ENCODE assay signal across 15 cellular contexts in genomic region chr4:118869808-118870342, GRCh38. TPM values are rescaled to one million over a fixed set of nuclear protein-coding genes. Genes with fewer than 3 reads are reported as not detected.
DNase-seq lines count a peak whose midpoint lies in the region; ATAC-seq and TF ChIP-seq lines count a peak whose summit lies in the region.
"Had no signal": no experiment of that assay in that cellular context is flagged by ENCODE, and none has a peak within 500 bp of the region (broad histone marks: within the 10 kb centered on the region; RNA-seq: fewer than 3 reads in every experiment).

No MANE protein-coding gene starts in this region.

- no peaks in the 10 kb centered on the region for H3K36me3 ChIP-seq in GM23338 (ENCODE audit: insufficient read depth)
- H3K36me3 ChIP-seq in osteoblast (ENCODE audit: insufficient read depth, low read length) = no peaks in the 10 kb centered on the region
- H3K36me3 ChIP-seq: lower lobe of right lung, stomach had no signal

- H3K9me3 Mint-ChIP-seq in GM23338 (no peaks in the 10 kb centered on the region), Calu3 (ENCODE audit: low read depth, unreplicated experiment) (no peaks in the 10 kb centered on the region)
- H3K9me3 Mint-ChIP-seq: T-cell had no signal

- no peaks in the 10 kb centered on the region for H4K20me1 ChIP-seq in GM23338 (replicated peaks; ENCODE audit: insufficient read depth)
- H4K20me1 ChIP-seq in osteoblast (ENCODE audit: insufficient read depth, low read length) = no peaks in the 10 kb centered on the region

- H3K9me3 ChIP-seq in osteoblast (ENCODE audit: low read depth, low read length) = no peaks in the 10 kb centered on the region
- H3K9me3 ChIP-seq: lower lobe of right lung, stomach had no signal

- no peak for TF ChIP-seq CTCF in GM23338 (conservative IDR thresholded peaks at IDR 0.05; ENCODE audit: low read depth in 2 of 2)
- TF ChIP-seq CTCF in osteoblast (IDR thresholded peaks at IDR 0.05; ENCODE audit: extremely low read depth, low read depth, low read length) = no peak
- no peak for TF ChIP-seq CTCF in Calu3 (IDR thresholded peaks at IDR 0.05; ENCODE audit: unreplicated experiment)

- H3K4me3 ChIP-seq in GM23338 = no peak overlapping the region
- no peak overlapping the region for H3K4me3 ChIP-seq in osteoblast (ENCODE audit: insufficient read depth, low read length)
- H3K4me3 ChIP-seq: lower lobe of right lung, stomach had no signal

- H3K79me2 ChIP-seq in GM23338 (replicated peaks; ENCODE audit: insufficient read depth) (no peaks in the 10 kb centered on the region), osteoblast (ENCODE audit: insufficient read depth, low read length) (no peaks in the 10 kb centered on the region)

- no peaks in the 10 kb centered on the region for H3K36me3 Mint-ChIP-seq in GM23338 (ENCODE audit: low read depth)
- H3K36me3 Mint-ChIP-seq in Calu3 (ENCODE audit: insufficient read depth, unreplicated experiment) = no peaks in the 10 kb centered on the region

- BruUV-seq in Calu3 (replicated peaks; lab: Mats Ljungman, UMichigan) = no TSS peak

- H3K27ac ChIP-seq in GM23338 (ENCODE audit: low read depth) (peak overlapping the region; percentile 51; the same call in 1 of the 2 replicates), osteoblast (ENCODE audit: low read depth, low read length) (no peak overlapping the region)
- H3K27ac ChIP-seq: lower lobe of right lung, stomach had no signal

- H3K27me3 ChIP-seq in GM23338 (ENCODE audit: insufficient read depth) (no peaks in the 10 kb centered on the region), osteoblast (ENCODE audit: insufficient read depth, low read length) (no peaks in the 10 kb centered on the region)
- H3K27me3 ChIP-seq: stomach had no signal

- H3K27ac Mint-ChIP-seq in GM23338 (no peak overlapping the region; the same call in 1 of the 2 replicates), Calu3 (ENCODE audit: unreplicated experiment) (no peak overlapping the region)
- H3K27ac Mint-ChIP-seq: T-cell had no signal

- no peaks in the 10 kb centered on the region for H3K9me2 ChIP-seq in GM23338 (ENCODE audit: insufficient read depth)

- peak; percentile 30 for ATAC-seq in GM23338
- ATAC-seq in SK-N-SH treated with all-trans-retinoic acid at 6 μM for 48 hours = peak; percentile 59
- ATAC-seq in GM18909 (IDR thresholded peaks at IDR 0.05; ENCODE audit: poor library complexity, unreplicated experiment) = no peak
- ATAC-seq in GM19452 (IDR thresholded peaks at IDR 0.05; ENCODE audit: unreplicated experiment) = no peak
- ATAC-seq: lower lobe of right lung, T-cell had no signal

- H3K4me2 ChIP-seq in GM23338 (no peak overlapping the region), osteoblast (ENCODE audit: insufficient read depth, low read length) (no peak overlapping the region)

- H3K4me1 Mint-ChIP-seq in GM23338 = peaks cover 14% of the 10 kb centered on the region
- H3K4me1 Mint-ChIP-seq in Calu3 (ENCODE audit: low read depth, unreplicated experiment) = no peaks in the 10 kb centered on the region
- H3K4me1 Mint-ChIP-seq: T-cell had no signal

- CTCF ChIA-PET in Calu3 (lab: Charles Lee) = no interaction called here

- H2AFZ ChIP-seq in GM23338 (no peak overlapping the region), osteoblast (ENCODE audit: low read length) (peak overlapping the region; percentile 54)

- H3F3A ChIP-seq in GM23338 (replicated peaks; ENCODE audit: low read depth) = no peaks in the 10 kb centered on the region

- no peaks in the 10 kb centered on the region for H3K27me3 Mint-ChIP-seq in GM23338 (ENCODE audit: insufficient read depth, low read depth, poor library complexity)
- H3K27me3 Mint-ChIP-seq in Calu3 (ENCODE audit: unreplicated experiment) = no peaks in the 10 kb centered on the region

- H3K4me1 ChIP-seq in GM23338 (ENCODE audit: insufficient read depth) (peaks cover 30% of the 10 kb centered on the region), osteoblast (ENCODE audit: insufficient read depth, low read length) (peaks cover 9% of the 10 kb centered on the region)
- H3K4me1 ChIP-seq: lower lobe of right lung had no signal

- DNase-seq in GM23338 (ENCODE audit: low spot score) = peak; percentile 17
- DNase-seq in fibroblast of peridontal ligament (ENCODE audit: extremely low read depth) = peak; percentile 50
- DNase-seq in osteoblast (ENCODE audit: insufficient read length, low spot score, missing footprints) = peak; percentile 61
- DNase-seq in Calu3 = no peak
- no peak for DNase-seq in NCI-H446 treated with DMSO at 0.1 percent for 48 hours (lab: John Stamatoyannopoulos, UW)
- DNase-seq: activated naive CD4-positive, alpha-beta T cell treated with Interleukin-2 at 50 U/mL for 16 hours; lower lobe of right lung; NCI-H1930; posterior cingulate gyrus; stimulated activated CD4-positive, alpha-beta T cell treated with anti-CD3 and anti-CD28 coated beads, Interleukin-4, amount 100 ng/mL, for 24 hours; stomach; T-cell had no signal

- no peak overlapping the region for H3K4me3 Mint-ChIP-seq in GM23338
- no peak overlapping the region for H3K4me3 Mint-ChIP-seq in Calu3 (ENCODE audit: low read depth, unreplicated experiment)
- H3K4me3 Mint-ChIP-seq: T-cell had no signal

- intact Hi-C loops in Calu3 (cut with micrococcal nuclease; ENCODE audit: unreplicated experiment) = no loop called here

TF ChIP-seq in GM23338, 12 proteins besides CTCF, POLR2A, EP300 and RAD21 (continues in another document):
- TF ChIP-seq REST (IDR thresholded peaks at IDR 0.05; ENCODE audit: unreplicated experiment) (no peak), CREB1 (CRISPR knock-in tag; IDR thresholded peaks at IDR 0.05; ENCODE audit: low read depth) (no peak), POLR2AphosphoS5 (IDR thresholded peaks at IDR 0.05; ENCODE audit: low read depth) (no peak), EZH2phosphoT487 (IDR thresholded peaks at IDR 0.05; ENCODE audit: unreplicated experiment) (no peak)

TF ChIP-seq in SK-N-SH treated with all-trans-retinoic acid at 6 μM for 48 hours, 23 proteins besides CTCF, POLR2A, EP300 and RAD21 (continues in another document):
- TF ChIP-seq BACH2 (CRISPR knock-in tag; IDR thresholded peaks at IDR 0.05; ENCODE audit: borderline replicate concordance) (no peak), ZFP30 (CRISPR knock-in tag; IDR thresholded peaks at IDR 0.05) (no peak), CSDC2 (CRISPR knock-in tag; IDR thresholded peaks at IDR 0.05) (no peak), CSRNP3 (CRISPR knock-in tag; IDR thresholded peaks at IDR 0.05) (no peak), ISL1 (CRISPR knock-in tag; IDR thresholded peaks at IDR 0.05) (no peak), ZFP3 (CRISPR knock-in tag; IDR thresholded peaks at IDR 0.05) (no peak), RARB (CRISPR knock-in tag; IDR thresholded peaks at IDR 0.05) (no peak), ZNF8 (CRISPR knock-in tag; IDR thresholded peaks at IDR 0.05) (no peak), ZNF70 (CRISPR knock-in tag; IDR thresholded peaks at IDR 0.05) (no peak), PATZ1 (CRISPR knock-in tag; IDR thresholded peaks at IDR 0.05; ENCODE audit: borderline replicate concordance) (no peak), TOX (CRISPR knock-in tag; IDR thresholded peaks at IDR 0.05; ENCODE audit: borderline replicate concordance) (no peak), ZNF565 (CRISPR knock-in tag; conservative IDR thresholded peaks at IDR 0.05; ENCODE audit: low read depth) (no peak), ESRRG (CRISPR knock-in tag; IDR thresholded peaks at IDR 0.05) (no peak), ZC3H10 (CRISPR knock-in tag; IDR thresholded peaks at IDR 0.05) (no peak), OSR1 (CRISPR knock-in tag; IDR thresholded peaks at IDR 0.05) (no peak)

RNA-seq across cellular contexts. Expression of gene SYNPO2, which starts 18.8 kb away (rescaled TPM):
- 3.1 and 3.4 TPM in 2 replicates for total RNA-seq in GM23338 (2014; rRNA removed; shearing (Covaris generic))
- polyA plus RNA-seq in GM23338 (2016; fragmentation: Nextera tagmentation; extraction: Ambion mirVana) = 2.1 and 2.4 TPM in 2 replicates
- total RNA-seq in osteoblast (20.9 and 34.0 TPM in 2 replicates), Calu3 (2022) (0.17 and 0.39 TPM in 2 replicates)

RNA-seq across cellular contexts. Expression of gene SEC24D, which starts 33.9 kb away (rescaled TPM):
- 87.3 and 94.8 TPM in 2 replicates for total RNA-seq in GM23338 (2014; rRNA removed; shearing (Covaris generic))
- 33.2 and 37.6 TPM in 2 replicates for polyA plus RNA-seq in GM23338 (2016; fragmentation: Nextera tagmentation; extraction: Ambion mirVana)
- total RNA-seq in osteoblast = 111 and 116 TPM in 2 replicates
- 27.3 and 28.4 TPM in 2 replicates for total RNA-seq in Calu3 (2022)

Comparison
In these comparisons a context has a peak if more than half of its experiments do, and no peak if none do; other contexts are left out.
1. ATAC-seq: peak in GM23338 (single experiment) and SK-N-SH treated with all-trans-retinoic acid at 6 μM for 48 hours (single experiment); none in GM18909 (single experiment) and GM19452 (single experiment).
2. DNase-seq: peak in GM23338 (single experiment), fibroblast of peridontal ligament (single experiment) and osteoblast (single experiment); none in Calu3 (single experiment) and NCI-H446 treated with DMSO at 0.1 percent for 48 hours (single experiment).